In genomic region chr14:60845523-60845922, GRCh38 we compare ENCODE assay signal across 12 cellular contexts.
DNase-seq lines count a peak whose midpoint lies in the region; ATAC-seq and TF ChIP-seq lines count a peak whose summit lies in the region.
"Had no signal": no experiment of that assay in that cellular context is flagged by ENCODE, and none has a peak within 500 bp of the region (broad histone marks: within the 10 kb centered on the region; RNA-seq: fewer than 3 reads in every experiment).

No MANE protein-coding gene starts in this region.

- no peak overlapping the region for H3K27ac ChIP-seq in colonic mucosa

- H3K9ac ChIP-seq in colonic mucosa (ENCODE audit: low read depth in 2 of 2, low read length in 2 of 2), result no peak overlapping the region

- peaks cover 9% of the 10 kb centered on the region for H3K36me3 Mint-ChIP-seq in dendritic cell treated with granulocyte-macrophage colony-stimulating factor and Interleukin-4, amounts not matched to agents 40 ng/mL and 50 ng/mL, for 4 days (ENCODE audit: low read depth)

- peaks cover 12% of the 10 kb centered on the region for H3K9me3 Mint-ChIP-seq in dendritic cell treated with granulocyte-macrophage colony-stimulating factor and Interleukin-4, amounts not matched to agents 40 ng/mL and 50 ng/mL, for 4 days

- H3K4me3 ChIP-seq in colonic mucosa, result no peak overlapping the region

- ATAC-seq in GM18867 (IDR thresholded peaks at IDR 0.05; ENCODE audit: unreplicated experiment), result peak; percentile 99
- ATAC-seq in GM21786 (IDR thresholded peaks at IDR 0.05; ENCODE audit: unreplicated experiment), result peak; percentile 99
- ATAC-seq in HG03457 (IDR thresholded peaks at IDR 0.05; ENCODE audit: unreplicated experiment), result peak; percentile 88
- no peak for ATAC-seq in SK-N-SH treated with all-trans-retinoic acid at 6 μM for 48 hours

- no peak for TF ChIP-seq CTCF in colonic mucosa (IDR thresholded peaks at IDR 0.05)

- peak overlapping the region; percentile 24 for H3K27ac Mint-ChIP-seq in dendritic cell treated with granulocyte-macrophage colony-stimulating factor and Interleukin-4, amounts not matched to agents 40 ng/mL and 50 ng/mL, for 4 days
- H3K27ac Mint-ChIP-seq: activated CD4-positive, alpha-beta memory T cell treated with anti-CD3 and anti-CD28 coated beads for 36 hours had no signal

- intact Hi-C loops in dendritic cell treated with granulocyte-macrophage colony-stimulating factor and Interleukin-4, amounts not matched to agents 40 ng/mL and 50 ng/mL, for 4 days (cut with micrococcal nuclease), result no loop called here
- intact Hi-C loops in colonic mucosa (cut with DNase I), result no loop called here

- H3K4me1 ChIP-seq in colonic mucosa, result no peaks in the 10 kb centered on the region

- H3K36me3 ChIP-seq in colonic mucosa, result no peaks in the 10 kb centered on the region

- no peak overlapping the region for H3K4me3 Mint-ChIP-seq in dendritic cell treated with granulocyte-macrophage colony-stimulating factor and Interleukin-4, amounts not matched to agents 40 ng/mL and 50 ng/mL, for 4 days
- H3K4me3 Mint-ChIP-seq: activated CD4-positive, alpha-beta memory T cell treated with anti-CD3 and anti-CD28 coated beads for 36 hours had no signal

- DNase-seq in glomerular visceral epithelial cell (ENCODE audit: extremely low spot score) (no peak), OCI-M2 (lab: John Stamatoyannopoulos, UW; ENCODE audit: unreplicated experiment) (no peak), colonic mucosa (no peak)
- DNase-seq: activated CD4-positive, alpha-beta memory T cell treated with anti-CD3 and anti-CD28 coated beads for 36 hours; DMS153; NCI-H526 treated with DMSO at 0.1 percent for 48 hours; stimulated activated CD4-positive, alpha-beta T cell treated with anti-CD3 and anti-CD28 coated beads, Interleukin-2, amount 100 ng/mL, for 48 hours had no signal

- H3K9me3 ChIP-seq in colonic mucosa, result no peaks in the 10 kb centered on the region

- no peaks in the 10 kb centered on the region for H3K27me3 ChIP-seq in colonic mucosa

- peaks cover 9% of the 10 kb centered on the region for H3K4me1 Mint-ChIP-seq in dendritic cell treated with granulocyte-macrophage colony-stimulating factor and Interleukin-4, amounts not matched to agents 40 ng/mL and 50 ng/mL, for 4 days (ENCODE audit: low read depth)

- no peaks in the 10 kb centered on the region for H3K27me3 Mint-ChIP-seq in dendritic cell treated with granulocyte-macrophage colony-stimulating factor and Interleukin-4, amounts not matched to agents 40 ng/mL and 50 ng/mL, for 4 days
- H3K27me3 Mint-ChIP-seq: activated CD4-positive, alpha-beta memory T cell treated with anti-CD3 and anti-CD28 coated beads for 36 hours had no signal

TF ChIP-seq in SK-N-SH treated with all-trans-retinoic acid at 6 μM for 48 hours, 23 proteins besides CTCF, POLR2A, EP300 and RAD21:
- TF ChIP-seq ZFP3 (CRISPR knock-in tag; IDR thresholded peaks at IDR 0.05) (no peak), CREB5 (CRISPR knock-in tag; IDR thresholded peaks at IDR 0.05; ENCODE audit: low read depth) (no peak)
